Comparison of ENCODE assay signal across 15 cellular contexts in genomic region chr5:87825583-87825982, GRCh38.
"Had no signal": no experiment of that assay in that cellular context is flagged by ENCODE, and none has a peak within 500 bp of the region (broad histone marks: within the 10 kb centered on the region; RNA-seq: fewer than 3 reads in every experiment).

No MANE protein-coding gene starts in this region.

- H3K4me3 Mint-ChIP-seq: activated naive CD8-positive, alpha-beta T cell treated with anti-CD3 and anti-CD28 coated beads for 36 hours; activated T-cell treated with anti-CD3 and anti-CD28 coated beads, Interleukin-2, amount 50 U/mL, for 72 hours; mesothelial cell of epicardium; stimulated activated naive CD8-positive, alpha-beta T cell treated with anti-CD3 and anti-CD28 coated beads, Interleukin-15, amount 100 ng/mL, for 72 hours had no signal

- H3K36me3 ChIP-seq: colonic mucosa, gastrocnemius medialis, thoracic aorta had no signal

- H3K9me3 Mint-ChIP-seq: activated naive CD8-positive, alpha-beta T cell treated with anti-CD3 and anti-CD28 coated beads for 36 hours; stimulated activated naive CD8-positive, alpha-beta T cell treated with anti-CD3 and anti-CD28 coated beads, Interleukin-15, amount 100 ng/mL, for 72 hours had no signal

- H3K27ac Mint-ChIP-seq: activated naive CD8-positive, alpha-beta T cell treated with anti-CD3 and anti-CD28 coated beads for 36 hours; activated T-cell treated with anti-CD3 and anti-CD28 coated beads, Interleukin-2, amount 50 U/mL, for 72 hours; mesothelial cell of epicardium had no signal

- H3K4me1 ChIP-seq: colonic mucosa, gastrocnemius medialis had no signal

- H3K36me3 Mint-ChIP-seq: activated naive CD8-positive, alpha-beta T cell treated with anti-CD3 and anti-CD28 coated beads for 36 hours; mesothelial cell of epicardium had no signal

- DNase-seq: activated CD4-positive, alpha-beta T cell treated with anti-CD3 and anti-CD28 coated beads for 1 hour; activated CD4-positive, alpha-beta T cell treated with anti-CD3 and anti-CD28 coated beads, Interleukin-2, amount 50 U/mL, for 48 hours; activated gamma-delta T cell treated with Interleukin-2 at 50 U/mL for 16 hours; activated naive CD8-positive, alpha-beta T cell treated with anti-CD3 and anti-CD28 coated beads for 36 hours; activated T-cell treated with anti-CD3 and anti-CD28 coated beads, Interleukin-2, amount 50 U/mL, for 72 hours; aorta; colonic mucosa; effector CD4-positive, alpha-beta T cell; gastrocnemius medialis; kidney glomerular epithelial cell; retina; stimulated activated CD4-positive, alpha-beta T cell treated with anti-CD3 and anti-CD28 coated beads, Interleukin-4, amount 100 ng/mL, for 1 hour; stimulated activated naive CD8-positive, alpha-beta T cell treated with anti-CD3 and anti-CD28 coated beads, Interleukin-15, amount 100 ng/mL, for 72 hours had no signal

- H3K27me3 ChIP-seq: colonic mucosa, gastrocnemius medialis had no signal

- H3K4me1 Mint-ChIP-seq: activated naive CD8-positive, alpha-beta T cell treated with anti-CD3 and anti-CD28 coated beads for 36 hours; mesothelial cell of epicardium; stimulated activated naive CD8-positive, alpha-beta T cell treated with anti-CD3 and anti-CD28 coated beads, Interleukin-15, amount 100 ng/mL, for 72 hours had no signal

- H3K27ac ChIP-seq: colonic mucosa, gastrocnemius medialis, thoracic aorta had no signal

- H3K4me3 ChIP-seq: colonic mucosa, gastrocnemius medialis, thoracic aorta had no signal

- H3K9me3 ChIP-seq: colonic mucosa, gastrocnemius medialis, thoracic aorta had no signal

- H3K27me3 Mint-ChIP-seq: activated naive CD8-positive, alpha-beta T cell treated with anti-CD3 and anti-CD28 coated beads for 36 hours; stimulated activated naive CD8-positive, alpha-beta T cell treated with anti-CD3 and anti-CD28 coated beads, Interleukin-15, amount 100 ng/mL, for 72 hours had no signal
